In genomic region chr5:179805070-179805528, GRCh38 we compare ENCODE assay signal across 8 cellular contexts. TPM values are rescaled to one million over a fixed set of nuclear protein-coding genes. Genes with fewer than 3 reads are reported as not detected.
DNase-seq lines count a peak whose midpoint lies in the region; ATAC-seq and TF ChIP-seq lines count a peak whose summit lies in the region.

No MANE protein-coding gene starts in this region.

- H3K36me3 ChIP-seq in Caco-2 (ENCODE audit: control insufficient read depth, insufficient read depth, low read length) (peaks cover 3% of the 10 kb centered on the region), Panc1 (ENCODE audit: control insufficient read depth, insufficient read depth, low read length) (peaks cover 4% of the 10 kb centered on the region; the same call in 1 of the 2 replicates), esophagus (ENCODE audit: control insufficient read depth in 2 of 2, insufficient read depth in 2 of 2, low read length in 1 of 2) (peaks cover 4 to 8% of the 10 kb centered on the region in 2 donors)

- H3K9me3 Mint-ChIP-seq in Caco-2 (ENCODE audit: unreplicated experiment): no peaks in the 10 kb centered on the region
- no peaks in the 10 kb centered on the region for H3K9me3 Mint-ChIP-seq in neural crest cell

- H3K4me1 ChIP-seq in Caco-2: peaks cover 18% of the 10 kb centered on the region
- H3K4me1 ChIP-seq in Panc1 (ENCODE audit: control insufficient read depth, insufficient read depth, low read length): peaks cover 30% of the 10 kb centered on the region
- H3K4me1 ChIP-seq in esophagus (ENCODE audit: control insufficient read depth in 2 of 2, insufficient read depth in 2 of 2, low read length in 1 of 2): peaks cover 9 to 31% of the 10 kb centered on the region in 2 donors

- H3K4me3 Mint-ChIP-seq in Caco-2 (ENCODE audit: unreplicated experiment): peak overlapping the region; percentile 72
- peak overlapping the region; percentile 88 for H3K4me3 Mint-ChIP-seq in neural crest cell

- no peaks in the 10 kb centered on the region for H3K27me3 ChIP-seq in Caco-2 (replicated peaks; ENCODE audit: control insufficient read depth, insufficient read depth, low read length)
- no peaks in the 10 kb centered on the region for H3K27me3 ChIP-seq in Panc1 (ENCODE audit: control insufficient read depth, insufficient read depth, low read length)
- H3K27me3 ChIP-seq in esophagus (ENCODE audit: control insufficient read depth in 1 of 2, insufficient read depth in 2 of 2, low read length in 2 of 2): no peaks in the 10 kb centered on the region

- DNase-seq in Caco-2 (no peak), Panc1 (ENCODE audit: low read depth, low spot score) (no peak), neural crest cell (ENCODE audit: low read depth, low spot score) (no peak), NCI-H146 treated with DMSO at 0.1 percent for 48 hours (lab: John Stamatoyannopoulos, UW; ENCODE audit: unreplicated experiment) (no peak), UCSD-AML1 (lab: John Stamatoyannopoulos, UW; ENCODE audit: unreplicated experiment) (no peak), medulla oblongata (ENCODE audit: extremely low spot score) (no peak)

- no peaks in the 10 kb centered on the region for H3K27me3 Mint-ChIP-seq in Caco-2 (ENCODE audit: insufficient read depth, unreplicated experiment)
- H3K27me3 Mint-ChIP-seq in neural crest cell (ENCODE audit: low read depth): peaks cover 2% of the 10 kb centered on the region

- CTCF ChIA-PET in Caco-2 (lab: Charles Lee): interaction anchor here (0.8 to 1.1 kb wide), 3 partner anchors 14 to 50 kb away, joined by 3 read pairs; no protein-coding TSS in a partner anchor
- CTCF ChIA-PET in Panc1 (lab: Charles Lee): no interaction called here

- H3K4me3 ChIP-seq in Caco-2 (ENCODE audit: low read depth, low read length) (peak overlapping the region; percentile 97), Panc1 (ENCODE audit: low read depth in 2 of 2, low read length in 2 of 2) (peak overlapping the region; percentile 60 to 79), esophagus (ENCODE audit: low read depth in 1 of 2, low read length in 2 of 2) (peak overlapping the region; percentile 78 to 98)

- H3K27ac Mint-ChIP-seq in Caco-2 (ENCODE audit: unreplicated experiment) (peak overlapping the region; percentile 81), neural crest cell (ENCODE audit: unreplicated experiment) (no peak overlapping the region)

- 41 to 52% methylated on average over 9 of the region's 9 CpGs for WGBS in esophagus, 2 donors

- peaks cover 13% of the 10 kb centered on the region for H3K4me1 Mint-ChIP-seq in Caco-2 (ENCODE audit: low read depth, unreplicated experiment)
- H3K4me1 Mint-ChIP-seq in neural crest cell: peaks cover 25% of the 10 kb centered on the region

- ATAC-seq in Panc1: no peak
- no peak for ATAC-seq in GM18861 (IDR thresholded peaks at IDR 0.05; ENCODE audit: unreplicated experiment)

- H3K9me3 ChIP-seq in Caco-2 (no peaks in the 10 kb centered on the region), Panc1 (ENCODE audit: control insufficient read depth, insufficient read depth, low read depth, low read length) (no peaks in the 10 kb centered on the region), esophagus (ENCODE audit: control insufficient read depth in 2 of 2, insufficient read depth in 1 of 2, low read depth in 1 of 2, low read length in 1 of 2) (no peaks in the 10 kb centered on the region)

- intact Hi-C loops in Caco-2 (cut with micrococcal nuclease; ENCODE audit: unreplicated experiment): no loop called here
- intact Hi-C loops in Panc1 (cut with micrococcal nuclease; ENCODE audit: unreplicated experiment): no loop called here

- peak overlapping the region; percentile 75 for H3K27ac ChIP-seq in Panc1 (ENCODE audit: low read length)
- H3K27ac ChIP-seq in esophagus (ENCODE audit: low read depth in 2 of 2, low read length in 1 of 2): peak overlapping the region; percentile 91 to 99

- TSS peak; percentile 33 for BruUV-seq in Caco-2 (replicated peaks; lab: Mats Ljungman, UMichigan)
- no TSS peak for BruUV-seq in Panc1 (replicated peaks; lab: Mats Ljungman, UMichigan)

- TF ChIP-seq CTCF in Caco-2 (IDR thresholded peaks at IDR 0.05; ENCODE audit: insufficient read depth in 1 of 2, low read depth in 1 of 2, low read length in 1 of 2, severe bottlenecking in 1 of 2, unreplicated experiment in 1 of 2) (no peak), Panc1 (IDR thresholded peaks at IDR 0.05) (no peak), neural crest cell (conservative IDR thresholded peaks at IDR 0.05) (no peak)

- H3K36me3 Mint-ChIP-seq in Caco-2 (ENCODE audit: insufficient read depth, unreplicated experiment) (peaks cover 61% of the 10 kb centered on the region), neural crest cell (ENCODE audit: low read depth) (peaks cover 2% of the 10 kb centered on the region)

- in situ Hi-C loops in Panc1 (cut with HindIII; ENCODE audit: low pct_unique_long_range_greater_than_20kb, low sequenced_read_pairs): no loop called here

- POLR2A ChIA-PET in Caco-2 (lab: Charles Lee): no interaction called here
- POLR2A ChIA-PET in Panc1 (lab: Charles Lee): no interaction called here

RNA-seq across cellular contexts. Expression of gene MGAT4B, which starts 1.6 kb away (rescaled TPM):
- total RNA-seq in Caco-2 (2022): 215 and 217 TPM in 2 replicates
- total RNA-seq in Panc1 (2021; ENCODE audit: unreplicated experiment): 406 TPM
- polyA plus RNA-seq in Panc1 (2012; ENCODE audit: insufficient read length): 616 TPM
- polyA plus RNA-seq in esophagus: 10 to 100 TPM; 59.2 to 66.8 TPM
- total RNA-seq in neural crest cell: 120 and 124 TPM in 2 replicates

RNA-seq across cellular contexts. Expression of gene LTC4S, which starts 11.3 kb away (rescaled TPM):
- total RNA-seq in Caco-2 (2022) (2.3 and 2.4 TPM in 2 replicates), Panc1 (2021; ENCODE audit: unreplicated experiment) (0.69 TPM), neural crest cell (2.4 and 3.3 TPM in 2 replicates)
- polyA plus RNA-seq in Panc1 (2012; ENCODE audit: insufficient read length): 1.2 TPM
- 1 to 10 TPM; 3.0 to 6.5 TPM for polyA plus RNA-seq in esophagus

RNA-seq across cellular contexts. Expression of gene SQSTM1, which starts 15.6 kb away (rescaled TPM):
- total RNA-seq in Caco-2 (2022) (250 and 259 TPM in 2 replicates), Panc1 (2021; ENCODE audit: unreplicated experiment) (985 TPM), neural crest cell (67.6 and 69.5 TPM in 2 replicates)
- polyA plus RNA-seq in Panc1 (2012; ENCODE audit: insufficient read length): 958 TPM
- polyA plus RNA-seq in esophagus: 100 to 1,000 TPM in 1 of 2 donors, 10 to 100 TPM in 1; 94.8 to 111 TPM

RNA-seq across cellular contexts. Expression of gene MRNIP, which starts 53.5 kb away (rescaled TPM):
- 37.8 and 43.0 TPM in 2 replicates for total RNA-seq in Caco-2 (2022)
- total RNA-seq in Panc1 (2021; ENCODE audit: unreplicated experiment): 33.0 TPM
- 21.9 TPM for polyA plus RNA-seq in Panc1 (2012; ENCODE audit: insufficient read length)
- 10 to 100 TPM; 12.2 to 31.5 TPM for polyA plus RNA-seq in esophagus
- total RNA-seq in neural crest cell: 40.9 and 42.2 TPM in 2 replicates
